In genomic region chr11:78045851-78046485, GRCh38 we compare ENCODE assay signal across 7 cellular contexts. TPM values are rescaled to one million over a fixed set of nuclear protein-coding genes. Genes with fewer than 3 reads are reported as not detected.
A peak's percentile ranks its signal among the peaks of the same experiment; 100 is the strongest.
DNase-seq lines count a peak whose midpoint lies in the region; ATAC-seq and TF ChIP-seq lines count a peak whose summit lies in the region.

No MANE protein-coding gene starts in this region.

- no peak overlapping the region for H2AK5ac ChIP-seq in mesendoderm (ENCODE audit: low read length)

- in situ Hi-C loops in GM13976 (cut with MboI; ENCODE audit: low sequenced_read_pairs, unreplicated experiment): no loop called here

- no CpG with 5 or more reads among the region's 28 CpGs for WGBS in mesendoderm (ENCODE audit: extremely low coverage, insufficient coverage, low lambda C conversion rate)

- H2BK120ac ChIP-seq in mesendoderm (ENCODE audit: low read depth, low read length): no peak overlapping the region

- H3K79me2 ChIP-seq in mesendoderm (ENCODE audit: control insufficient read depth, insufficient read depth, low read length): no peaks in the 10 kb centered on the region

- H3K9me3 ChIP-seq in effector memory CD4-positive, alpha-beta T cell (ENCODE audit: control insufficient read depth, low read length): no peaks in the 10 kb centered on the region

- H3K4me2 ChIP-seq in mesendoderm (ENCODE audit: low read length): peak overlapping the region; percentile 71

- H3K79me1 ChIP-seq in mesendoderm (ENCODE audit: low read length): no peaks in the 10 kb centered on the region

- ATAC-seq in HG03520 (IDR thresholded peaks at IDR 0.05; ENCODE audit: unreplicated experiment): peak; percentile 71

- H3K4me1 ChIP-seq in effector memory CD4-positive, alpha-beta T cell (ENCODE audit: control insufficient read depth, insufficient read depth, low read length, poor library complexity, severe bottlenecking): peaks cover 6% of the 10 kb centered on the region
- H3K4me1 ChIP-seq in mesendoderm (ENCODE audit: control insufficient read depth, low read depth, low read length): peaks cover 5% of the 10 kb centered on the region

- H3K56ac ChIP-seq in mesendoderm (ENCODE audit: low read length): peak overlapping the region; percentile 83

- H2BK15ac ChIP-seq in mesendoderm (replicated peaks; ENCODE audit: low read depth): no peak overlapping the region

- peak overlapping the region; percentile 55 for H3K9ac ChIP-seq in mesendoderm (ENCODE audit: low read length)

- no peak overlapping the region for H4K8ac ChIP-seq in mesendoderm (ENCODE audit: low read depth, low read length)

- no peak overlapping the region for H3K4ac ChIP-seq in mesendoderm (ENCODE audit: low read depth, low read length)

- DNase-seq in GM13976 (ENCODE audit: low spot score): peak; percentile 90
- DNase-seq in NCI-H748 (lab: John Stamatoyannopoulos, UW; ENCODE audit: unreplicated experiment): peak; percentile 78
- peak; percentile 52 to 69 (median 63) for DNase-seq in activated CD8-positive, alpha-beta memory T cell treated with anti-CD3 and anti-CD28 coated beads for 48 hours (ENCODE audit: low read depth in 2 of 3, low spot score in 2 of 3)
- peak; percentile 49 to 56 (median 53) for DNase-seq in effector memory CD4-positive, alpha-beta T cell
- peak; percentile 63 for DNase-seq in mesendoderm
- DNase-seq in stimulated activated CD8-positive, alpha-beta memory T cell treated with anti-CD3 and anti-CD28 coated beads, Interleukin-15, amount 100 ng/mL, for 24 hours (ENCODE audit: low read depth): peak; percentile 77

- H3K23ac ChIP-seq in mesendoderm (ENCODE audit: low read length): no peak overlapping the region

- H2BK5ac ChIP-seq in mesendoderm (ENCODE audit: low read length): no peak overlapping the region

- H3K27me3 ChIP-seq in effector memory CD4-positive, alpha-beta T cell (replicated peaks; ENCODE audit: control insufficient read depth, insufficient read depth, low read length, poor library complexity, severe bottlenecking): no peaks in the 10 kb centered on the region
- no peaks in the 10 kb centered on the region for H3K27me3 ChIP-seq in mesendoderm (ENCODE audit: insufficient read depth, low read length, poor library complexity)

- H4K5ac ChIP-seq in mesendoderm (ENCODE audit: low read length): no peak overlapping the region

- no peak overlapping the region for H3K18ac ChIP-seq in mesendoderm (ENCODE audit: low read length)

- no peak overlapping the region for H3K27ac ChIP-seq in effector memory CD4-positive, alpha-beta T cell (ENCODE audit: insufficient read depth, low read length, poor library complexity, severe bottlenecking)
- H3K27ac ChIP-seq in mesendoderm (ENCODE audit: low read depth, low read length): no peak overlapping the region

- TF ChIP-seq CTCF in GM13976 (IDR thresholded peaks at IDR 0.05; ENCODE audit: borderline replicate concordance, control extremely low read depth, extremely low read depth, insufficient read depth, missing control alignments): peak; percentile 99

- H3K4me3 ChIP-seq in effector memory CD4-positive, alpha-beta T cell (ENCODE audit: insufficient read depth, low read depth, low read length, poor library complexity, severe bottlenecking): peak overlapping the region; percentile 16
- no peak overlapping the region for H3K4me3 ChIP-seq in mesendoderm (ENCODE audit: low read length)

- H3K36me3 ChIP-seq in effector memory CD4-positive, alpha-beta T cell (ENCODE audit: control insufficient read depth, insufficient read depth, low read length): no peaks in the 10 kb centered on the region
- no peaks in the 10 kb centered on the region for H3K36me3 ChIP-seq in mesendoderm (ENCODE audit: control insufficient read depth, insufficient read depth, low read length)

RNA-seq across cellular contexts. Expression of gene THRSP, which starts 17.7 kb away (rescaled TPM):
- polyA plus RNA-seq in mesendoderm (2013, experiment 1 of 2): 0.04 TPM
- not detected for polyA plus RNA-seq in mesendoderm (2013, experiment 2 of 2)

RNA-seq across cellular contexts. Expression of gene KCTD14, which starts 22.9 kb away (rescaled TPM):
- 23.6 TPM for polyA plus RNA-seq in mesendoderm (2013, experiment 1 of 2)
- 23.6 TPM for polyA plus RNA-seq in mesendoderm (2013, experiment 2 of 2)

RNA-seq across cellular contexts. Expression of gene NDUFC2, which starts 33.7 kb away (rescaled TPM):
- polyA plus RNA-seq in mesendoderm (2013, experiment 1 of 2): 307 TPM
- polyA plus RNA-seq in mesendoderm (2013, experiment 2 of 2): 298 TPM

RNA-seq across cellular contexts. Expression of gene INTS4, which starts 51.5 kb away (rescaled TPM):
- polyA plus RNA-seq in mesendoderm (2013, experiment 1 of 2): 17.7 TPM
- polyA plus RNA-seq in mesendoderm (2013, experiment 2 of 2): 19.1 TPM
